12 cellular contexts compared by ENCODE assay signal in genomic region chr6:87909849-87910248, GRCh38.
DNase-seq lines count a peak whose midpoint lies in the region; ATAC-seq and TF ChIP-seq lines count a peak whose summit lies in the region.
"Had no signal": no experiment of that assay in that cellular context is flagged by ENCODE, and none has a peak within 500 bp of the region (broad histone marks: within the 10 kb centered on the region; RNA-seq: fewer than 3 reads in every experiment).

No MANE protein-coding gene starts in this region.

- no peak overlapping the region for H3K27ac Mint-ChIP-seq in CD14-positive monocyte

- no peak for TF ChIP-seq POLR2A in esophagus muscularis mucosa (IDR thresholded peaks at IDR 0.05; ENCODE audit: low read depth)

- TF ChIP-seq CTCF in fibroblast of the aortic adventitia (IDR thresholded peaks at IDR 0.05; ENCODE audit: insufficient read depth, low read length): no peak
- no peak for TF ChIP-seq CTCF in CD14-positive monocyte (IDR thresholded peaks at IDR 0.05)
- no peak for TF ChIP-seq CTCF in esophagus muscularis mucosa (IDR thresholded peaks at IDR 0.05)

- intact Hi-C loops in left cardiac atrium (cut with DNase I): no loop called here
- intact Hi-C loops in cardiac septum (cut with DNase I): no loop called here
- intact Hi-C loops in CD14-positive monocyte (cut with micrococcal nuclease): no loop called here
- intact Hi-C loops in esophagus muscularis mucosa (cut with DNase I): no loop called here

- DNase-seq in left cardiac atrium: peak; percentile 62
- DNase-seq in cardiac septum (ENCODE audit: low spot score): no peak
- DNase-seq in RPMI7951 (ENCODE audit: low read depth): peak; percentile 71
- peak; percentile 73 for DNase-seq in fibroblast of the aortic adventitia (ENCODE audit: low read depth)
- peak; percentile 87 for DNase-seq in stromal cell of bone marrow (ENCODE audit: low read depth)
- DNase-seq in CD14-positive monocyte (ENCODE audit: low spot score): no peak
- DNase-seq in esophagus muscularis mucosa (ENCODE audit: extremely low spot score): no peak
- DNase-seq in DMS79 treated with DMSO at 0.1 percent for 48 hours (lab: John Stamatoyannopoulos, UW): no peak
- DNase-seq: CD4-positive, alpha-beta memory T cell; kidney; NCI-H1694 treated with DMSO at 0.1 percent for 48 hours had no signal

- 62% methylated on average over 8 of the region's 8 CpGs for WGBS in esophagus muscularis mucosa

- no peaks in the 10 kb centered on the region for H3K9me3 ChIP-seq in esophagus muscularis mucosa
- H3K9me3 ChIP-seq: SJCRH30 had no signal

- TF ChIP-seq EP300 in esophagus muscularis mucosa (IDR thresholded peaks at IDR 0.05): no peak

- peaks cover 3% of the 10 kb centered on the region for H3K4me1 Mint-ChIP-seq in CD14-positive monocyte

- H3K36me3 Mint-ChIP-seq in CD14-positive monocyte: no peaks in the 10 kb centered on the region
- H3K36me3 Mint-ChIP-seq: CD4-positive, alpha-beta memory T cell had no signal

- peaks cover 19 to 36% (median 29%) of the 10 kb centered on the region in 3 donors for H3K27me3 Mint-ChIP-seq in CD14-positive monocyte (ENCODE audit: low read depth in 3 of 3)

- no peak overlapping the region for H3K27ac ChIP-seq in esophagus muscularis mucosa (replicated peaks in 1 of 4)
- H3K27ac ChIP-seq: SJCRH30 had no signal

- H3K27me3 ChIP-seq in esophagus muscularis mucosa: no peaks in the 10 kb centered on the region
- H3K27me3 ChIP-seq: SJCRH30 had no signal

- ATAC-seq in left cardiac atrium: peak in 1 of 2 donors; percentile 46

- H3K4me3 ChIP-seq in fibroblast of the aortic adventitia (ENCODE audit: low read depth, low read length) (no peak overlapping the region), esophagus muscularis mucosa (no peak overlapping the region)
- H3K4me3 ChIP-seq: SJCRH30 had no signal

- no peaks in the 10 kb centered on the region for H3K36me3 ChIP-seq in esophagus muscularis mucosa
- H3K36me3 ChIP-seq: SJCRH30 had no signal

- H3K9me3 Mint-ChIP-seq in CD14-positive monocyte: peaks cover 0 to 11% (median 0%) of the 10 kb centered on the region in 7 donors

- H3K4me3 Mint-ChIP-seq in CD14-positive monocyte: no peak overlapping the region
- H3K4me3 Mint-ChIP-seq: CD4-positive, alpha-beta memory T cell had no signal

- no peaks in the 10 kb centered on the region for H3K4me1 ChIP-seq in esophagus muscularis mucosa

Comparison
In these comparisons a context has a peak if more than half of its experiments do, and no peak if none do; other contexts are left out.
1. DNase-seq: peak in left cardiac atrium (single experiment), RPMI7951 (single experiment), fibroblast of the aortic adventitia (single experiment) and stromal cell of bone marrow (single experiment); none in cardiac septum (single experiment), CD14-positive monocyte (single experiment), esophagus muscularis mucosa (single experiment) and DMS79 treated with DMSO at 0.1 percent for 48 hours (single experiment).